8 cellular contexts compared by ENCODE assay signal in the genomic region with DNA sequence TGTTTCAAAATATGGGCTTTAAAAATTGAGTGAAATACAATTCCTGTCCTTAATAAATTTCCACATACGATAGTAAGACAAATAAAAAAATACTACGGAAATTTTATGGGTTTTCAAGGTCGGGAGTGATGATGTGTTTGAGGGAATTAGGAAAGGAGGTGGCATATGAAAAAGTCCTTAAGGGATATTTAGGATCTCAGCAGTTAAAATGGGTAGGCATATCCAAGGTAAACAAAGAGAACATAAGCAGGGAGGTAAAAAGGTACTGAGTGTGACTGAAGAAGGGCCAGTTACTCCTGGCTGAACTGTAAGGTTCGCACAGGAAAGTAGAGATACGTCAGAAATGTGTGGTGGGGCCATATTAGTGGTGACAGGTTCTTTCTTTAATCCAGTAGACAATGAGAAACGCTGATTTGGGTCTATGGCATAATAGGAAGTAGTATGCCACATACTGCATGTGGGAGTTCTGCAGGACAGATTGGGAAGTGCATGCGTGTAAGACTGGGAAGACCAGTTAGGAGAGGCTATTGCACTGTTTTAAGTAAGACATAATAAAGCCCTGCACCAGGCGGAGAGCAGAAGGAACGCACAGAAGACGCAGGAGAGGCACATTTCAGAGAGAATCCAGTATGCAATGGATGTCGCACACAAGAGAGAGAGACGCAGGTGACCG. TPM values are rescaled to one million over a fixed set of nuclear protein-coding genes. Genes with fewer than 3 reads are reported as not detected.
DNase-seq lines count a peak whose midpoint lies in the region; ATAC-seq and TF ChIP-seq lines count a peak whose summit lies in the region.

No MANE protein-coding gene starts in this region.

- H3K9ac ChIP-seq in colonic mucosa (ENCODE audit: low read depth in 2 of 2, low read length in 2 of 2), result peak overlapping the region; percentile 52 to 90

- peak overlapping the region; percentile 89 for H2AFZ ChIP-seq in OCI-LY7 (ENCODE audit: low read length)

- H3K36me3 ChIP-seq in OCI-LY7 (ENCODE audit: insufficient read depth, low read length), result peaks cover 16% of the 10 kb centered on the region
- no peaks in the 10 kb centered on the region for H3K36me3 ChIP-seq in colonic mucosa
- H3K36me3 ChIP-seq in left lung, result no peaks in the 10 kb centered on the region
- no peaks in the 10 kb centered on the region for H3K36me3 ChIP-seq in suprapubic skin

- no peak for TF ChIP-seq EP300 in suprapubic skin (IDR thresholded peaks at IDR 0.05)

- TF ChIP-seq POLR2A in suprapubic skin (IDR thresholded peaks at IDR 0.05), result no peak

- CTCF ChIA-PET in OCI-LY7 (lab: Charles Lee; ENCODE audit: unreplicated experiment), result interaction anchor here (0.7 to 0.9 kb wide), 2 partner anchors 99 to 1094 kb away, joined by 3 read pairs; no protein-coding TSS in a partner anchor

- H3K79me2 ChIP-seq in OCI-LY7 (ENCODE audit: insufficient read depth, low read depth, low read length), result peaks cover 39% of the 10 kb centered on the region

- H3K27ac ChIP-seq in OCI-LY7 (ENCODE audit: low read depth, low read length, poor library complexity, severe bottlenecking), result peak overlapping the region; percentile 74
- H3K27ac ChIP-seq in colonic mucosa, result peak overlapping the region; percentile 95
- H3K27ac ChIP-seq in left lung, result peak overlapping the region; percentile 96 to 98
- peak overlapping the region; percentile 94 for H3K27ac ChIP-seq in suprapubic skin

- POLR2A ChIA-PET in OCI-LY7 (lab: Charles Lee), result interaction anchor here (0.9 to 1.3 kb wide), 7 partner anchors 14 to 381 kb away, joined by 3 to 12 read pairs (median 4); a partner anchor contains a TSS

- peaks cover 33% of the 10 kb centered on the region; the same call in 1 of the 2 replicates for H4K20me1 ChIP-seq in OCI-LY7 (ENCODE audit: insufficient read depth, low read length)

- ATAC-seq in left lung (peak; percentile 69), HG02970 (IDR thresholded peaks at IDR 0.05; ENCODE audit: low FRiP score, unreplicated experiment) (no peak)

- WGBS in suprapubic skin, result 12% methylated on average over 13 of the region's 13 CpGs

- DNase-seq in stimulated activated CD8-positive, alpha-beta memory T cell treated with anti-CD3 and anti-CD28 coated beads, Interleukin-12 subunit alpha, Interleukin-12 subunit beta, amount 100 ng/mL, for 4 hours (ENCODE audit: low read depth), result peak; percentile 3
- no peak for DNase-seq in stimulated activated CD8-positive, alpha-beta memory T cell treated with anti-CD3 and anti-CD28 coated beads, Interleukin-4, amount 100 ng/mL, for 48 hours
- DNase-seq in HS-5 (ENCODE audit: low read depth) (peak; percentile 37), OCI-LY7 (ENCODE audit: low spot score) (peak; percentile 44), colonic mucosa (peak; percentile 63), left lung (no peak), suprapubic skin (ENCODE audit: low spot score in 2 of 2) (no peak)

- peak overlapping the region; percentile 99 for H3K4me3 ChIP-seq in OCI-LY7 (ENCODE audit: low read depth, low read length, poor library complexity, severe bottlenecking)
- peak overlapping the region; percentile 63 for H3K4me3 ChIP-seq in colonic mucosa
- H3K4me3 ChIP-seq in left lung, result peak overlapping the region; percentile 92
- peak overlapping the region; percentile 98 for H3K4me3 ChIP-seq in suprapubic skin

- no peaks in the 10 kb centered on the region for H3K27me3 ChIP-seq in colonic mucosa
- no peaks in the 10 kb centered on the region for H3K27me3 ChIP-seq in left lung
- H3K27me3 ChIP-seq in suprapubic skin, result no peaks in the 10 kb centered on the region

- no peaks in the 10 kb centered on the region for H3K9me3 ChIP-seq in OCI-LY7 (ENCODE audit: low read length)
- no peaks in the 10 kb centered on the region for H3K9me3 ChIP-seq in colonic mucosa
- H3K9me3 ChIP-seq in left lung, result no peaks in the 10 kb centered on the region
- H3K9me3 ChIP-seq in suprapubic skin, result no peaks in the 10 kb centered on the region

- H3K9me2 ChIP-seq in OCI-LY7 (ENCODE audit: insufficient read depth, low read length), result no peaks in the 10 kb centered on the region

- H3K4me1 ChIP-seq in OCI-LY7 (ENCODE audit: insufficient read depth, low read length, poor library complexity, severe bottlenecking), result peaks cover 31% of the 10 kb centered on the region
- no peaks in the 10 kb centered on the region for H3K4me1 ChIP-seq in colonic mucosa
- peaks cover 0 to 34% of the 10 kb centered on the region in 2 donors for H3K4me1 ChIP-seq in left lung
- H3K4me1 ChIP-seq in suprapubic skin, result peaks cover 36% of the 10 kb centered on the region

- TSS peak; percentile 98 for BruUV-seq in OCI-LY7 (replicated peaks; lab: Mats Ljungman, UMichigan)

- TF ChIP-seq CTCF in OCI-LY7 (conservative IDR thresholded peaks at IDR 0.05; ENCODE audit: low read length), result no peak
- TF ChIP-seq CTCF in colonic mucosa (IDR thresholded peaks at IDR 0.05), result peak; percentile 45
- TF ChIP-seq CTCF in left lung (IDR thresholded peaks at IDR 0.05), result peak; percentile 34 to 62
- peak; percentile 55 to 59 for TF ChIP-seq CTCF in suprapubic skin (IDR thresholded peaks at IDR 0.05)

- intact Hi-C loops in OCI-LY7 (cut with micrococcal nuclease; ENCODE audit: unreplicated experiment), result loop anchor here (2.0 to 5.0 kb wide), 2 partner anchors 99 to 175 kb away; a partner anchor contains a TSS
- intact Hi-C loops in colonic mucosa (cut with DNase I), result loop anchor here (5.0 kb wide), 2 partner anchors 94 to 569 kb away; a partner anchor contains a TSS
- intact Hi-C loops in left lung (cut with DNase I), result no loop called here

- peak overlapping the region; percentile 79 for H3K4me2 ChIP-seq in OCI-LY7 (ENCODE audit: low read length)

RNA-seq across cellular contexts. Expression of a gene that starts 0.9 kb away (rescaled TPM):
- total RNA-seq in OCI-LY7 (2014; rRNA removed; shearing (Covaris generic)), result 42.6 and 58.6 TPM in 2 replicates
- 93.3 and 124 TPM in 2 replicates for total RNA-seq in OCI-LY7 (2022)
- 100 to 1,000 TPM; 118 to 319 TPM for total RNA-seq in colonic mucosa
- total RNA-seq in left lung, result 100 to 1,000 TPM in 1 of 2 donors, 10 to 100 TPM in 1; 77.2 to 166 TPM
- total RNA-seq in suprapubic skin, result 100 to 1,000 TPM in 1 of 4 donors, 10 to 100 TPM in 3; 72.4 to 292 (median 96.2) TPM

Comparison
In these comparisons a context has a peak if more than half of its experiments do, and no peak if none do; other contexts are left out.
1. DNase-seq: peak in stimulated activated CD8-positive, alpha-beta memory T cell treated with anti-CD3 and anti-CD28 coated beads, Interleukin-12 subunit alpha, Interleukin-12 subunit beta, amount 100 ng/mL, for 4 hours (single experiment), HS-5 (single experiment), OCI-LY7 (single experiment) and colonic mucosa (single experiment); none in stimulated activated CD8-positive, alpha-beta memory T cell treated with anti-CD3 and anti-CD28 coated beads, Interleukin-4, amount 100 ng/mL, for 48 hours (single experiment), left lung (0 of 2) and suprapubic skin (0 of 2).
2. intact Hi-C loops: an anchor here in OCI-LY7 (2.0 to 5.0 kb wide) and colonic mucosa (5.0 kb wide); none called in left lung.
3. Peak in every context shown above with its lines, with median percentiles within 50 percentile points of each other: H3K27ac ChIP-seq and H3K4me3 ChIP-seq.